8 cellular contexts compared by ENCODE assay signal in the genomic region with DNA sequence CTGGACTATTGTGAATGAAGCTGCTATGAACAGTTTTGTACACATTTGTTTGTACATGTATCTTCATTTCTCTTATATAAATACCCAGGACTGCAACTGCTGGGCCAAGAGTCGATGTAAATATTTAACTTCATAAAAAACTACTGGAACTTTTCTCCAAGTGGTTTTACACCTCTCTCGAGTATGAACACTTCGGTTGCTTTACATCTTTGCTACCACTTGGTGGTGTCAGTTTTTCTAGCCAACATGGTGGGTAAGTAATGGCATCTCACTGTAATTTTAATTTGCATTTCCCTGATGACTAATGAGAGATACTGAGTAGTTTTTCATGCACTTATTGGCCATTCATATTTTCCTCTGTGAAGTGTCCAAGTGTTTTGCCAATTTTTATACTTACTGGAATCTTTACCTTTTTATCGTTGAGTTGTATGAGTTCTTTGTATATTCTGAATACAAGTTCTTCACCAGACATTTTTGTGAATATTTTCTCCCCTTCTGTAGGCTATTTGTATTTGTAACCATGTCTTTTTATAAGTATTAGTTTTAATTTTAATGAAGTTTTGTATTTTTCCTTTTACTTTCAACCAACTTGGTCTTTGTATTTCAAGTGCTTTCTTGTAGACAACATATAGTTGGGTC. TPM values are rescaled to one million over a fixed set of nuclear protein-coding genes. Genes with fewer than 3 reads are reported as not detected.
DNase-seq lines count a peak whose midpoint lies in the region; ATAC-seq and TF ChIP-seq lines count a peak whose summit lies in the region.

No MANE protein-coding gene starts in this region.

- DNase-seq in activated T-cell treated with anti-CD3 and anti-CD28 coated beads, Interleukin-2, amount 50 U/mL, for 4 hours: no peak
- DNase-seq in activated T-cell treated with anti-CD3 and anti-CD28 coated beads, Interleukin-2, amount 50 U/mL, for 1 hour: no peak
- peak; percentile 12 for DNase-seq in SKM-1 (lab: John Stamatoyannopoulos, UW; ENCODE audit: unreplicated experiment)
- peak; percentile 18 for DNase-seq in glomerular endothelial cell (ENCODE audit: extremely low read depth, low read depth, low spot score)
- no peak for DNase-seq in NCI-H1092 treated with DMSO at 0.1 percent for 48 hours (lab: John Stamatoyannopoulos, UW)
- DNase-seq in activated effector memory CD4-positive, alpha-beta T cell treated with Interleukin-2 at 50 U/mL for 16 hours: no peak
- DNase-seq in right atrium auricular region (ENCODE audit: low spot score): no peak

- H3K4me1 Mint-ChIP-seq in activated T-cell treated with anti-CD3 and anti-CD28 coated beads, Interleukin-2, amount 50 U/mL, for 4 hours (ENCODE audit: low read depth): no peaks in the 10 kb centered on the region

- no peak overlapping the region for H3K4me3 Mint-ChIP-seq in activated T-cell treated with anti-CD3 and anti-CD28 coated beads, Interleukin-2, amount 50 U/mL, for 4 hours

- peaks cover 0 to 7% of the 10 kb centered on the region in 2 donors for H3K4me1 ChIP-seq in right atrium auricular region

- no peaks in the 10 kb centered on the region for H3K36me3 Mint-ChIP-seq in activated T-cell treated with anti-CD3 and anti-CD28 coated beads, Interleukin-2, amount 50 U/mL, for 4 hours (ENCODE audit: insufficient read depth)

- no peaks in the 10 kb centered on the region for H3K9me3 ChIP-seq in right atrium auricular region

- peak in 1 of 2 donors; percentile 52 for TF ChIP-seq CTCF in right atrium auricular region (IDR thresholded peaks at IDR 0.05)

- no peak overlapping the region for H3K27ac ChIP-seq in right atrium auricular region

- H3K36me3 ChIP-seq in right atrium auricular region: peaks cover 5% of the 10 kb centered on the region

- ATAC-seq in activated T-cell treated with anti-CD3 and anti-CD28 coated beads, Interleukin-2, amount 50 U/mL, for 4 hours: peak; percentile 32 to 53
- ATAC-seq in HG03354 (IDR thresholded peaks at IDR 0.05; ENCODE audit: poor library complexity, severe bottlenecking, unreplicated experiment): peak; percentile 89

- no peaks in the 10 kb centered on the region for H3K27me3 ChIP-seq in right atrium auricular region

- H3K4me3 ChIP-seq in right atrium auricular region: no peak overlapping the region

- no peaks in the 10 kb centered on the region for H3K9me3 Mint-ChIP-seq in activated T-cell treated with anti-CD3 and anti-CD28 coated beads, Interleukin-2, amount 50 U/mL, for 4 hours

- H3K27me3 Mint-ChIP-seq in activated T-cell treated with anti-CD3 and anti-CD28 coated beads, Interleukin-2, amount 50 U/mL, for 4 hours (ENCODE audit: low read depth): peaks cover 16% of the 10 kb centered on the region

RNA-seq across cellular contexts. Expression of a gene that starts 44.4 kb away (rescaled TPM):
- total RNA-seq in activated T-cell treated with anti-CD3 and anti-CD28 coated beads, Interleukin-2, amount 50 U/mL, for 4 hours: under 1 TPM; 0.21 to 0.57 (median 0.43) TPM
- total RNA-seq in glomerular endothelial cell: 0.58 and 1.1 TPM in 2 replicates
- 100 to 1,000 TPM in 1 of 2 donors, 10 to 100 TPM in 1; 79.1 to 148 TPM for total RNA-seq in right atrium auricular region

Comparison
In these comparisons a context has a peak if more than half of its experiments do, and no peak if none do; other contexts are left out.
1. DNase-seq: peak in SKM-1 (single experiment) and glomerular endothelial cell (single experiment); none in activated T-cell treated with anti-CD3 and anti-CD28 coated beads, Interleukin-2, amount 50 U/mL, for 4 hours (single experiment), activated T-cell treated with anti-CD3 and anti-CD28 coated beads, Interleukin-2, amount 50 U/mL, for 1 hour (single experiment), NCI-H1092 treated with DMSO at 0.1 percent for 48 hours (single experiment), activated effector memory CD4-positive, alpha-beta T cell treated with Interleukin-2 at 50 U/mL for 16 hours (single experiment) and right atrium auricular region (single experiment).
2. RNA of a gene that starts 44.4 kb away (total RNA-seq): 79.1 to 148 TPM in right atrium auricular region; 0.58 to 1.1 TPM in glomerular endothelial cell and 0.21 to 0.57 TPM in activated T-cell treated with anti-CD3 and anti-CD28 coated beads, Interleukin-2, amount 50 U/mL, for 4 hours; every median in the first group is over 10 times any median in the second.